In genomic region chr1:207711285-207711684, GRCh38 we compare ENCODE assay signal across 10 cellular contexts. TPM values are rescaled to one million over a fixed set of nuclear protein-coding genes. Genes with fewer than 3 reads are reported as not detected.
DNase-seq lines count a peak whose midpoint lies in the region; ATAC-seq and TF ChIP-seq lines count a peak whose summit lies in the region.
"Had no signal": no experiment of that assay in that cellular context is flagged by ENCODE, and none has a peak within 500 bp of the region (broad histone marks: within the 10 kb centered on the region; RNA-seq: fewer than 3 reads in every experiment).

No MANE protein-coding gene starts in this region.

- no peak overlapping the region for H3K14ac ChIP-seq in IMR-90 (replicated peaks; ENCODE audit: low read depth, low read length)

- in situ Hi-C loops in Caki2 (cut with HindIII; ENCODE audit: low pct_unique_long_range_greater_than_20kb, low sequenced_read_pairs) (no loop called here), IMR-90 (cut with MboI; ENCODE audit: low sequenced_read_pairs) (no loop called here)

- 0 out of 2 replicates have a peak overlapping the region, but pooled peaks have one; percentile 6 for H3K27ac Mint-ChIP-seq in WTC11
- no peak overlapping the region for H3K27ac Mint-ChIP-seq in activated naive CD8-positive, alpha-beta T cell treated with anti-CD3 and anti-CD28 coated beads, Interleukin-2, amount 50 U/mL, for 24 hours
- H3K27ac Mint-ChIP-seq: stimulated activated naive CD8-positive, alpha-beta T cell treated with anti-CD3 and anti-CD28 coated beads, Interleukin-15, amount 100 ng/mL, for 72 hours had no signal

- no peak overlapping the region for H3K9ac ChIP-seq in IMR-90 (ENCODE audit: low read depth, low read length)

- no peaks in the 10 kb centered on the region for H3K9me3 ChIP-seq in IMR-90 (ENCODE audit: control insufficient read depth, insufficient read depth, low read length)

- H3K36me3 ChIP-seq in IMR-90 (ENCODE audit: control insufficient read depth, insufficient read depth, low read length), result no peaks in the 10 kb centered on the region

- no peak overlapping the region for H3K18ac ChIP-seq in IMR-90 (ENCODE audit: low read depth, low read length)

- DNase-seq in Caki2 (ENCODE audit: low read depth) (peak; percentile 39), IMR-90 (peak; percentile 18), WTC11 (ENCODE audit: low spot score) (peak; percentile 22), left colon (no peak), GM19238 (ENCODE audit: insufficient read length, low spot score) (no peak), D341Med (ENCODE audit: low spot score) (no peak)
- DNase-seq in activated naive CD8-positive, alpha-beta T cell treated with anti-CD3 and anti-CD28 coated beads, Interleukin-2, amount 50 U/mL, for 24 hours, result no peak
- DNase-seq: stimulated activated naive CD8-positive, alpha-beta T cell treated with anti-CD3 and anti-CD28 coated beads, Interleukin-15, amount 100 ng/mL, for 72 hours had no signal

- H2BK20ac ChIP-seq in IMR-90 (ENCODE audit: low read depth, low read length), result no peak overlapping the region

- no peak overlapping the region for H2AK5ac ChIP-seq in IMR-90 (ENCODE audit: low read depth, low read length)

- no peak overlapping the region for H3K23ac ChIP-seq in IMR-90 (ENCODE audit: low read depth, low read length)

- 0 out of 2 replicates have a peak, but pooled peaks cover 2% of the 10 kb centered on the region for H3K27me3 ChIP-seq in IMR-90 (ENCODE audit: control insufficient read depth, insufficient read depth, low read length)

- no peak overlapping the region for H4K8ac ChIP-seq in IMR-90 (ENCODE audit: low read depth in 2 of 2, low read length in 2 of 2)

- H3K9me1 ChIP-seq in IMR-90 (ENCODE audit: insufficient read depth, low read length), result no peaks in the 10 kb centered on the region

- TF ChIP-seq POLR2A in IMR-90 (IDR thresholded peaks at IDR 0.05; ENCODE audit: low read depth, low read length), result no peak

- no peak for TF ChIP-seq CTCF in IMR-90 (conservative IDR thresholded peaks at IDR 0.05; ENCODE audit: low read depth, low read length)
- no peak for TF ChIP-seq CTCF in WTC11 (IDR thresholded peaks at IDR 0.05)

- no TSS peak for BruUV-seq in IMR-90 (replicated peaks; lab: Mats Ljungman, UMichigan)

- H3K4me1 ChIP-seq in IMR-90 (ENCODE audit: control insufficient read depth, insufficient read depth, low read length), result peaks cover 3% of the 10 kb centered on the region; the same call in 1 of the 2 replicates

- no peaks in the 10 kb centered on the region for H4K20me1 ChIP-seq in IMR-90 (ENCODE audit: insufficient read depth, low read length)

- H3K4me3 ChIP-seq in IMR-90 (ENCODE audit: insufficient read depth, low read depth, low read length), result no peak overlapping the region

- POLR2A ChIA-PET in IMR-90 (lab: Charles Lee; ENCODE audit: unreplicated experiment) (no interaction called here), WTC11 (lab: Charles Lee) (no interaction called here)

- H2BK120ac ChIP-seq in IMR-90 (ENCODE audit: low read depth, low read length), result no peak overlapping the region

- no peak overlapping the region for H3K27ac ChIP-seq in IMR-90 (ENCODE audit: insufficient read depth, low read length)

- H2BK15ac ChIP-seq in IMR-90 (ENCODE audit: low read depth, low read length), result no peak overlapping the region

- dilution Hi-C loops in IMR-90 (cut with HindIII; ENCODE audit: low sequenced_read_pairs, unreplicated experiment), result no loop called here

- no peak overlapping the region for H4K91ac ChIP-seq in IMR-90 (ENCODE audit: insufficient read depth, low read depth, low read length)

- peaks cover 16% of the 10 kb centered on the region for H3K4me1 Mint-ChIP-seq in WTC11
- no peaks in the 10 kb centered on the region for H3K4me1 Mint-ChIP-seq in activated naive CD8-positive, alpha-beta T cell treated with anti-CD3 and anti-CD28 coated beads, Interleukin-2, amount 50 U/mL, for 24 hours
- H3K4me1 Mint-ChIP-seq: stimulated activated naive CD8-positive, alpha-beta T cell treated with anti-CD3 and anti-CD28 coated beads, Interleukin-15, amount 100 ng/mL, for 72 hours had no signal

- no peak overlapping the region for H2AK9ac ChIP-seq in IMR-90 (replicated peaks; ENCODE audit: low read depth, low read length, poor library complexity)

- H3K4ac ChIP-seq in IMR-90 (ENCODE audit: low read depth, low read length), result no peak overlapping the region

- no peak overlapping the region for H3K4me3 Mint-ChIP-seq in WTC11
- H3K4me3 Mint-ChIP-seq in activated naive CD8-positive, alpha-beta T cell treated with anti-CD3 and anti-CD28 coated beads, Interleukin-2, amount 50 U/mL, for 24 hours, result no peak overlapping the region
- H3K4me3 Mint-ChIP-seq: stimulated activated naive CD8-positive, alpha-beta T cell treated with anti-CD3 and anti-CD28 coated beads, Interleukin-15, amount 100 ng/mL, for 72 hours had no signal

- H3K4me2 ChIP-seq in IMR-90 (ENCODE audit: low read depth, low read length), result no peak overlapping the region

- no peak; the same call in 1 of the 2 replicates for ATAC-seq in IMR-90 (ENCODE audit: low read depth)
- ATAC-seq in WTC11, result peak; percentile 87
- peak; percentile 48 for ATAC-seq in left colon
- ATAC-seq in activated naive CD8-positive, alpha-beta T cell treated with anti-CD3 and anti-CD28 coated beads, Interleukin-2, amount 50 U/mL, for 24 hours, result no peak
- no peak for ATAC-seq in HG03457 (IDR thresholded peaks at IDR 0.05; ENCODE audit: unreplicated experiment)
- ATAC-seq: Right ventricle myocardium inferior; stimulated activated naive CD8-positive, alpha-beta T cell treated with anti-CD3 and anti-CD28 coated beads, Interleukin-15, amount 100 ng/mL, for 72 hours had no signal

- intact Hi-C loops in IMR-90 (cut with micrococcal nuclease) (loop anchor here (5.0 kb wide), 1 partner anchor 86 kb away; no protein-coding TSS in a partner anchor), left colon (cut with DNase I, micrococcal nuclease) (no loop called here)

- H3K27me3 Mint-ChIP-seq in WTC11 (ENCODE audit: low read depth), result no peaks in the 10 kb centered on the region
- no peaks in the 10 kb centered on the region for H3K27me3 Mint-ChIP-seq in activated naive CD8-positive, alpha-beta T cell treated with anti-CD3 and anti-CD28 coated beads, Interleukin-2, amount 50 U/mL, for 24 hours
- H3K27me3 Mint-ChIP-seq: stimulated activated naive CD8-positive, alpha-beta T cell treated with anti-CD3 and anti-CD28 coated beads, Interleukin-15, amount 100 ng/mL, for 72 hours had no signal

- H3K9me3 Mint-ChIP-seq in WTC11, result peaks cover 30% of the 10 kb centered on the region
- no peaks in the 10 kb centered on the region for H3K9me3 Mint-ChIP-seq in activated naive CD8-positive, alpha-beta T cell treated with anti-CD3 and anti-CD28 coated beads, Interleukin-2, amount 50 U/mL, for 24 hours
- H3K9me3 Mint-ChIP-seq: stimulated activated naive CD8-positive, alpha-beta T cell treated with anti-CD3 and anti-CD28 coated beads, Interleukin-15, amount 100 ng/mL, for 72 hours had no signal

- H3K79me1 ChIP-seq in IMR-90 (ENCODE audit: low read depth in 1 of 2, low read length in 2 of 2), result no peaks in the 10 kb centered on the region

- no peak for TF ChIP-seq RAD21 in IMR-90 (IDR thresholded peaks at IDR 0.05; ENCODE audit: low read length)

- no peak overlapping the region for H2BK5ac ChIP-seq in IMR-90 (ENCODE audit: low read depth, low read length, poor library complexity, severe bottlenecking)

- CTCF ChIA-PET in IMR-90 (lab: Yijun Ruan, JAX) (no interaction called here), WTC11 (lab: Charles Lee) (interaction anchor here (1.3 to 2.2 kb wide), 4 partner anchors 13 to 86 kb away, joined by 3 to 14 read pairs (median 6); no protein-coding TSS in a partner anchor)

- H4K5ac ChIP-seq in IMR-90 (ENCODE audit: low read depth, low read length), result no peak overlapping the region

- peaks cover 20% of the 10 kb centered on the region; the same call in 1 of the 2 replicates for H3K36me3 Mint-ChIP-seq in WTC11
- H3K36me3 Mint-ChIP-seq in activated naive CD8-positive, alpha-beta T cell treated with anti-CD3 and anti-CD28 coated beads, Interleukin-2, amount 50 U/mL, for 24 hours (ENCODE audit: low read depth), result no peaks in the 10 kb centered on the region

- no peak overlapping the region for H3K56ac ChIP-seq in IMR-90 (ENCODE audit: extremely low read depth, insufficient read depth, low read length)

- no peak overlapping the region for H2AFZ ChIP-seq in IMR-90 (replicated peaks; ENCODE audit: low read length, poor library complexity)

- no CpG with 5 or more reads among the region's 5 CpGs for WGBS in IMR-90 (ENCODE audit: extremely low coverage in 2 of 2, insufficient read length in 1 of 2), 2 experiments

TF ChIP-seq in IMR-90, 13 proteins besides CTCF, POLR2A, EP300 and RAD21 (continues in another document):
- TF ChIP-seq USF2 (IDR thresholded peaks at IDR 0.05; ENCODE audit: low read depth, low read length) (no peak), FOS (IDR thresholded peaks at IDR 0.05; ENCODE audit: low read depth, low read length) (no peak), BHLHE40 (IDR thresholded peaks at IDR 0.05; ENCODE audit: low read depth, low read length) (no peak), MAZ (IDR thresholded peaks at IDR 0.05; ENCODE audit: borderline replicate concordance, low read depth, low read length) (no peak)

TF ChIP-seq in WTC11, 78 proteins besides CTCF, POLR2A, EP300 and RAD21 (continues in another document):
- no peak for TF ChIP-seq TEAD4 (CRISPR knock-in tag; IDR thresholded peaks at IDR 0.05)
- TF ChIP-seq OVOL2 (CRISPR knock-in tag; IDR thresholded peaks at IDR 0.05; ENCODE audit: borderline replicate concordance), result no peak
- no peak for TF ChIP-seq TEAD1 (CRISPR knock-in tag; IDR thresholded peaks at IDR 0.05)
- TF ChIP-seq MYBL2 (CRISPR knock-in tag; IDR thresholded peaks at IDR 0.05), result no peak
- TF ChIP-seq HMGXB4 (CRISPR knock-in tag; IDR thresholded peaks at IDR 0.05), result no peak

RNA-seq across cellular contexts. Expression of gene CD46, which starts 40.6 kb away (rescaled TPM):
- 143 TPM in 2 replicates for total RNA-seq in Caki2 (2014; rRNA removed; shearing (Covaris generic); ENCODE audit: low replicate concordance)
- total RNA-seq in IMR-90 (2012; rRNA removed) (37.1 and 76.1 TPM in 2 replicates), WTC11 (2021) (138 to 150 TPM (median 147 TPM) in 3 replicates), left colon (100 to 1,000 TPM; 253 to 260 TPM)
- polyA plus RNA-seq in IMR-90 (2012; rRNA removed), result 57.7 and 82.0 TPM in 2 replicates
- 14.1 and 15.1 TPM in 2 replicates for polyA plus RNA-seq in IMR-90 (2012; cell fraction: cytosol; rRNA removed)
- polyA plus RNA-seq in IMR-90 (2012; cell fraction: nucleus; rRNA removed; ENCODE audit: low replicate concordance), result 31.9 and 303 TPM in 2 replicates

Comparison
In these comparisons a context has a peak if more than half of its experiments do, and no peak if none do; other contexts are left out.
1. DNase-seq: peak in Caki2 (single experiment), IMR-90 (single experiment) and WTC11 (single experiment); none in left colon (0 of 2), GM19238 (single experiment), activated naive CD8-positive, alpha-beta T cell treated with anti-CD3 and anti-CD28 coated beads, Interleukin-2, amount 50 U/mL, for 24 hours (single experiment) and D341Med (single experiment).
2. ATAC-seq: peak in WTC11 (single experiment) and left colon (single experiment); none in IMR-90 (single experiment), activated naive CD8-positive, alpha-beta T cell treated with anti-CD3 and anti-CD28 coated beads, Interleukin-2, amount 50 U/mL, for 24 hours (single experiment) and HG03457 (single experiment).